ENCODE assay signal across 8 cellular contexts in the genomic region with DNA sequence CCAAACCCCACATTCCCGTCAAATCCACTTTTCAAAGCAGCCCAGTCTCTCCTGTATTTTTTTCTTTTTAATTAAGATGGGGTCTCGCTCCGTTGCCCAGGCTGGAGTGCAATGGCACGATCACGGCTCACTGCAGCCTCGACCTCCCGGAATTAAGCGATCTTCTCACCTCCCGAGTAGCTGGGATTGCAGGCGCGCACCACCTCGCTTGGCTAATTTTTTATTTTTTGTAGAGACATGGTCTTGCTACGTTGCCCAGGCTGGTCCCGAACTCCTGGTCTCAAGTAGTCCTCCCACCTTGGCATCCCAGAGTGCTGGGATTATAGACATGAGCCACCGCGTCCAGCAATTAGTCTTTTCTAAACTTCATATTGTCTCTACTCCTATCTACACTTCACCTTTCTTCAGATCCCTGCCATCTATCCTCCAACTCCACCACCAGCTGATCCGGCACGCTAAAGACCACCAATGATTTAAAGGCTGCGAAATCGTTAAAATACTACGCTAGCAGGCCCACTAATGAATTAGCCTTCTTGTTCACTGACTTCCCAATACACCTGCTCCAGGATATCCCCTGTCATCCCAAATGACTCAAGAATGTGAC. TPM values are rescaled to one million over a fixed set of nuclear protein-coding genes. Genes with fewer than 3 reads are reported as not detected.
A peak's percentile ranks its signal among the peaks of the same experiment; 100 is the strongest.
DNase-seq lines count a peak whose midpoint lies in the region; ATAC-seq and TF ChIP-seq lines count a peak whose summit lies in the region.

No MANE protein-coding gene starts in this region.

- no peaks in the 10 kb centered on the region; the same call in 1 of the 2 replicates for H4K20me1 ChIP-seq in DND-41 (ENCODE audit: insufficient read depth, low read length)
- H4K20me1 ChIP-seq in SU-DHL-6 (ENCODE audit: low read depth, low read length) = no peaks in the 10 kb centered on the region; the same call in 1 of the 2 replicates
- H4K20me1 ChIP-seq in fibroblast of lung (ENCODE audit: control insufficient read depth, extremely low read depth, insufficient read depth, low read length) = no peaks in the 10 kb centered on the region

- TF ChIP-seq CTCF in DND-41 (IDR thresholded peaks at IDR 0.05; ENCODE audit: borderline replicate concordance, extremely low read depth, low read length, poor library complexity, severe bottlenecking) (no peak), SU-DHL-6 (IDR thresholded peaks at IDR 0.05; ENCODE audit: insufficient read depth, low read length, poor library complexity, severe bottlenecking) (no peak), fibroblast of lung (conservative IDR thresholded peaks at IDR 0.05 in 1 of 2, IDR thresholded peaks at IDR 0.05 in 1 of 2; ENCODE audit: low read depth in 1 of 2, low read length in 2 of 2) (no peak), parathyroid adenoma (IDR thresholded peaks at IDR 0.05) (no peak)

- H3K4me1 ChIP-seq in DND-41 (ENCODE audit: insufficient read depth, low read length) = peaks cover 29% of the 10 kb centered on the region
- H3K4me1 ChIP-seq in fibroblast of lung (ENCODE audit: control insufficient read depth, extremely low read depth, insufficient read depth, low read length) = peaks cover 2% of the 10 kb centered on the region
- peaks cover 3% of the 10 kb centered on the region for H3K4me1 ChIP-seq in parathyroid adenoma

- peak; percentile 10 for DNase-seq in DND-41
- no peak for DNase-seq in fibroblast of lung (ENCODE audit: low read depth in 2 of 2)
- DNase-seq in activated effector memory CD4-positive, alpha-beta T cell treated with Interleukin-2 at 50 U/mL for 16 hours = no peak
- DNase-seq in COR-L47 (lab: John Stamatoyannopoulos, UW) = no peak
- DNase-seq in NCI-H1417 treated with DMSO at 0.1 percent for 48 hours (lab: John Stamatoyannopoulos, UW) = no peak
- DNase-seq in COLO668 (lab: John Stamatoyannopoulos, UW; ENCODE audit: unreplicated experiment) = no peak

- H3K27me3 ChIP-seq in DND-41 (ENCODE audit: insufficient read depth, low read length, poor library complexity) (no peaks in the 10 kb centered on the region), SU-DHL-6 (ENCODE audit: low read length) (no peaks in the 10 kb centered on the region), fibroblast of lung (ENCODE audit: control insufficient read depth, insufficient read depth, low read length) (no peaks in the 10 kb centered on the region), parathyroid adenoma (ENCODE audit: control insufficient read depth, insufficient read depth, low read length) (no peaks in the 10 kb centered on the region)

- peak overlapping the region; percentile 76 for H3K4me2 ChIP-seq in DND-41 (ENCODE audit: insufficient read depth, low read length)
- peak overlapping the region; percentile 67 for H3K4me2 ChIP-seq in SU-DHL-6 (ENCODE audit: low read depth, low read length, poor library complexity, severe bottlenecking)
- peak overlapping the region; percentile 80 for H3K4me2 ChIP-seq in fibroblast of lung (ENCODE audit: extremely low read depth, insufficient read depth, low read length)
- peak overlapping the region; percentile 88 for H3K4me2 ChIP-seq in parathyroid adenoma (ENCODE audit: low read length)

- H3K27ac ChIP-seq in DND-41 (ENCODE audit: low read length) = peak overlapping the region; percentile 88
- H3K27ac ChIP-seq in SU-DHL-6 (ENCODE audit: low read depth, low read length) = 0 out of 2 replicates have a peak overlapping the region, but pooled peaks have one; percentile 21
- peak overlapping the region; percentile 96 for H3K27ac ChIP-seq in fibroblast of lung (ENCODE audit: insufficient read depth, low read length)
- H3K27ac ChIP-seq in parathyroid adenoma = peak overlapping the region; percentile 64

- peak overlapping the region; percentile 78 for H2AFZ ChIP-seq in DND-41 (ENCODE audit: low read depth, low read length)
- peak overlapping the region; percentile 94 for H2AFZ ChIP-seq in SU-DHL-6 (ENCODE audit: low read depth, low read length, severe bottlenecking)
- peak overlapping the region; percentile 79 for H2AFZ ChIP-seq in fibroblast of lung (ENCODE audit: low read length)
- peak overlapping the region; percentile 87 for H2AFZ ChIP-seq in parathyroid adenoma

- H3F3A ChIP-seq in SU-DHL-6 (ENCODE audit: insufficient read depth) = peaks cover 4% of the 10 kb centered on the region; the same call in 1 of the 2 replicates

- H3K9ac ChIP-seq in DND-41 (ENCODE audit: low read depth, low read length) (peak overlapping the region; percentile 64), SU-DHL-6 (ENCODE audit: low read length) (peak overlapping the region; percentile 84), fibroblast of lung (ENCODE audit: insufficient read depth, low read length) (peak overlapping the region; percentile 96), parathyroid adenoma (peak overlapping the region; percentile 21)

- no peaks in the 10 kb centered on the region for H3K9me3 ChIP-seq in DND-41 (ENCODE audit: insufficient read depth, low read length, severe bottlenecking)
- H3K9me3 ChIP-seq in SU-DHL-6 (ENCODE audit: insufficient read depth, low read length) = no peaks in the 10 kb centered on the region
- no peaks in the 10 kb centered on the region for H3K9me3 ChIP-seq in fibroblast of lung (ENCODE audit: control insufficient read depth, insufficient read depth, low read depth, low read length)
- no peaks in the 10 kb centered on the region for H3K9me3 ChIP-seq in parathyroid adenoma (ENCODE audit: control insufficient read depth, low read length)

- no peak; the same call in 2 of the 3 replicates for ATAC-seq in DND-41 (ENCODE audit: insufficient read depth, low read depth)

- H3K4me3 ChIP-seq in DND-41 (ENCODE audit: low read depth in 1 of 2, low read length in 2 of 2) (peak overlapping the region; percentile 55 to 84; a peak in 3 of 4 replicates), SU-DHL-6 (ENCODE audit: insufficient read depth, low read length, poor library complexity, severe bottlenecking) (peak overlapping the region; percentile 95), fibroblast of lung (replicated peaks in 1 of 4; ENCODE audit: control extremely low read depth in 1 of 4, insufficient read depth in 1 of 4, low read depth in 3 of 4, low read length in 4 of 4) (peak overlapping the region; percentile 83 to 100 (median 90)), parathyroid adenoma (ENCODE audit: low read depth, low read length) (peak overlapping the region; percentile 98)

- H3K79me2 ChIP-seq in DND-41 (ENCODE audit: insufficient read depth, low read length) (peaks cover 45% of the 10 kb centered on the region), SU-DHL-6 (ENCODE audit: insufficient read depth, low read length) (peaks cover 35% of the 10 kb centered on the region), fibroblast of lung (ENCODE audit: control insufficient read depth, insufficient read depth, low read length) (peaks cover 32% of the 10 kb centered on the region), parathyroid adenoma (peaks cover 8% of the 10 kb centered on the region)

- H3K9me2 ChIP-seq in SU-DHL-6 (replicated peaks; ENCODE audit: insufficient read depth, low read length) = no peaks in the 10 kb centered on the region

- H3K36me3 ChIP-seq in DND-41 (ENCODE audit: insufficient read depth, low read length) (peaks cover 42% of the 10 kb centered on the region), SU-DHL-6 (ENCODE audit: low read length) (peaks cover 11% of the 10 kb centered on the region; the same call in 1 of the 2 replicates), fibroblast of lung (ENCODE audit: control insufficient read depth, insufficient read depth, low read length) (peaks cover 2% of the 10 kb centered on the region), parathyroid adenoma (ENCODE audit: control insufficient read depth, insufficient read depth, low read length) (no peaks in the 10 kb centered on the region)

RNA-seq across cellular contexts. Expression of gene CHUK, which starts 0.5 kb away (rescaled TPM):
- total RNA-seq in fibroblast of lung = 20.8 and 22.1 TPM in 2 replicates
- polyA plus RNA-seq in fibroblast of lung = 20.2 and 22.1 TPM in 2 replicates
- polyA plus RNA-seq in fibroblast of lung (2012) = 13.2 and 13.6 TPM in 2 replicates
- polyA minus RNA-seq in fibroblast of lung (ENCODE audit: low replicate concordance) = 1.0 and 3.9 TPM in 2 replicates

RNA-seq across cellular contexts. Expression of gene CWF19L1, which starts 37.5 kb away (rescaled TPM):
- 17.3 and 21.3 TPM in 2 replicates for total RNA-seq in fibroblast of lung
- polyA plus RNA-seq in fibroblast of lung = 16.0 and 16.3 TPM in 2 replicates
- 12.7 and 15.0 TPM in 2 replicates for polyA plus RNA-seq in fibroblast of lung (2012)
- polyA minus RNA-seq in fibroblast of lung (ENCODE audit: low replicate concordance) = 11.5 and 16.7 TPM in 2 replicates

RNA-seq across cellular contexts. Expression of gene ERLIN1, which starts 44.1 kb away (rescaled TPM):
- 39.0 and 52.8 TPM in 2 replicates for total RNA-seq in fibroblast of lung
- 74.7 and 96.5 TPM in 2 replicates for polyA plus RNA-seq in fibroblast of lung
- polyA plus RNA-seq in fibroblast of lung (2012) = 53.1 and 73.7 TPM in 2 replicates
- polyA minus RNA-seq in fibroblast of lung (ENCODE audit: low replicate concordance) = 15.0 and 17.0 TPM in 2 replicates

RNA-seq across cellular contexts. Expression of gene BLOC1S2, which starts 56.6 kb away (rescaled TPM):
- total RNA-seq in fibroblast of lung = 59.1 and 88.8 TPM in 2 replicates
- 48.1 and 49.4 TPM in 2 replicates for polyA plus RNA-seq in fibroblast of lung
- polyA plus RNA-seq in fibroblast of lung (2012) = 47.2 and 53.1 TPM in 2 replicates
- 2.8 and 4.4 TPM in 2 replicates for polyA minus RNA-seq in fibroblast of lung (ENCODE audit: low replicate concordance)

Comparison
In these comparisons a context has a peak if more than half of its experiments do, and no peak if none do; other contexts are left out.
1. H3K27ac ChIP-seq: peak in every context shown above with its lines; median percentile 96 in fibroblast of lung; 88 in DND-41; 64 in parathyroid adenoma; 21 in SU-DHL-6.
2. H3K9ac ChIP-seq: peak in every context shown above with its lines; median percentile 96 in fibroblast of lung; 84 in SU-DHL-6; 64 in DND-41; 21 in parathyroid adenoma.